Comparison of ENCODE assay signal across 28 cellular contexts in genomic region chrX:69077895-69078455, GRCh38.
A peak's percentile ranks its signal among the peaks of the same experiment; 100 is the strongest.
DNase-seq lines count a peak whose midpoint lies in the region; ATAC-seq, FAIRE-seq and TF ChIP-seq lines count a peak whose summit lies in the region.
"Had no signal": no experiment of that assay in that cellular context is flagged by ENCODE, and none has a peak within 500 bp of the region (broad histone marks: within the 10 kb centered on the region; RNA-seq: fewer than 3 reads in every experiment).

No MANE protein-coding gene starts in this region.

- H3K4me3 ChIP-seq in Jurkat, Clone E6-1 (ENCODE audit: low read length), result no peak overlapping the region
- no peak overlapping the region for H3K4me3 ChIP-seq in bronchial epithelial cell (ENCODE audit: low read depth, low read length)
- H3K4me3 ChIP-seq: cardiac muscle cell, HAP-1, left lung, suprapubic skin, upper lobe of left lung had no signal

- no peaks in the 10 kb centered on the region for H3K36me3 ChIP-seq in bronchial epithelial cell (ENCODE audit: control insufficient read depth, insufficient read depth, low read length)
- H3K36me3 ChIP-seq: cardiac muscle cell, HAP-1, left lung, suprapubic skin, upper lobe of left lung had no signal

- DNase-seq in ELF-1 (ENCODE audit: low read depth, low spot score), result peak; percentile 77
- peak; percentile 10 for DNase-seq in Jurkat, Clone E6-1 (ENCODE audit: low read depth, low spot score)
- no peak for DNase-seq in bronchial epithelial cell (ENCODE audit: low read depth)
- DNase-seq in omental fat pad (ENCODE audit: low spot score), result peak; percentile 15
- DNase-seq in hippocampal formation (lab: John Stamatoyannopoulos, UW), result no peak
- DNase-seq in superior temporal gyrus (ENCODE audit: extremely low spot score), result no peak
- no peak for DNase-seq in NCI-H1436 (lab: John Stamatoyannopoulos, UW)
- DNase-seq: activated CD4-positive, alpha-beta T cell treated with anti-CD3 and anti-CD28 coated beads for 1 hour; activated naive CD8-positive, alpha-beta T cell treated with anti-CD3 and anti-CD28 coated beads for 36 hours; activated T-cell treated with anti-CD3 and anti-CD28 coated beads for 4 hours; anterior cingulate cortex; cortex of kidney; effector memory CD4-positive, alpha-beta T cell; Kasumi-1; left lung; NCI-H1436 treated with DMSO at 0.1 percent for 48 hours; NCI-H510A; NK-92 treated with Interleukin-12 subunit alpha and Interleukin-12 subunit beta, amount 100 ng/mL, for 24 hours; nucleus accumbens; PC-3; SHP77; stimulated activated naive B cell treated with anti-CD40 and anti-IgM and Interleukin-4, amounts not matched to agents 10 μg/mL and 1 μg/mL and 100 μg/mL, for 72 hours; T-helper 2 cell had no signal

- H3K27me3 ChIP-seq in bronchial epithelial cell (ENCODE audit: control insufficient read depth, insufficient read depth, low read length), result no peaks in the 10 kb centered on the region
- H3K27me3 ChIP-seq: cardiac muscle cell, left lung, suprapubic skin, upper lobe of left lung had no signal

- peak; percentile 36 for FAIRE-seq in bronchial epithelial cell (lab: Jason Lieb, UNC)
- FAIRE-seq: GM12892 had no signal

- no peak for ATAC-seq in omental fat pad (ENCODE audit: low FRiP score)
- ATAC-seq: left lung; PC-3; stimulated activated naive B cell treated with anti-CD40 and anti-IgM and Interleukin-4, amounts not matched to agents 10 μg/mL and 1 μg/mL and 100 μg/mL, for 72 hours had no signal

- TF ChIP-seq CTCF in bronchial epithelial cell (IDR thresholded peaks at IDR 0.05; ENCODE audit: insufficient read depth, low read length, severe bottlenecking) (no peak), omental fat pad (IDR thresholded peaks at IDR 0.05) (no peak)

Comparison
In these comparisons a context has a peak if more than half of its experiments do, and no peak if none do; other contexts are left out.
1. DNase-seq: peak in ELF-1 (single experiment), Jurkat, Clone E6-1 (single experiment) and omental fat pad (single experiment); none in bronchial epithelial cell (single experiment), hippocampal formation (0 of 2), superior temporal gyrus (single experiment) and NCI-H1436 (single experiment).